ENCODE assay signal across 8 cellular contexts in the genomic region with DNA sequence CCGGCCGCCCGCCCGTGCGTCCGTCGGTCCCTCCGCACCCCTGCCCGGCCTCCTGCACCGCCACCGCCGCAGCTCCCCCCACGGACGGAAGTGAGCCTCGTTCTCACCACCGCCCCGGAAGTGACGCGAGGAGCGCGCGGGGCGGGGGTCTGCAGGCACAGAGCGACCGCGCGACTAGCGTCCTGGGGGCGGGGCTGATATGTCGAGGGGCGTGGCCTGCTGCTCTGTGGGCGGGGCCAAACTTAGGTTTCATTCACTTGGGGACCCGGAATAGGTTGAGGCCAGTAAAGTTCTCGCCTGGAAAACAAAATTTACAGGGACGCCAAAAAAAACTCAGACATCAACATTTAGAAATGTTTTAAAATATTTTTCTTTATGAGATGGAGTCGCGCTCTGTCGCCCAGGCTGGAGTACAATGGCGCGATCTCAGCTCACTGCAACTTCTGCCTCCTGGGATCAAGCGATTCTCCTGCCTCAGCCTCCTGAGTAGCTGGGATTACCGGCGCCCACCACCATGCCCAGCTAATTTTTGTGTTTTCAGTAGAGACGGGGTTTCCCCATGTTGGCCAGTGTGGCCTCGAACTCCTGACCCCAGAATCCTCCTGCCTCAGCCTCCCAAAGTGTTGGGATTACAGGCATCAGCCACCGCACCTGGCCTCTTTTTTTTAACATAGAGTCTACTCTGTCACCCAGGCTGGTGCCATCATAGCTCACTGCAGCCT. TPM values are rescaled to one million over a fixed set of nuclear protein-coding genes. Genes with fewer than 3 reads are reported as not detected.
DNase-seq lines count a peak whose midpoint lies in the region; ATAC-seq and TF ChIP-seq lines count a peak whose summit lies in the region.
"Not testable (repeated sequence)": the region's sequence is repeated elsewhere in the genome, so short reads cannot be mapped to it uniquely, and the experiment has no call there.

ABHD17A (minus strand) TSS at position 99 of the 722 bp plus-strand sequence. CDS start 3,930 bp downstream, outside the sequence.

- H3K4me3 Mint-ChIP-seq in activated naive CD4-positive, alpha-beta T cell treated with anti-CD3 and anti-CD28 coated beads for 36 hours: peak within 1 kb of the TSS; percentile 96

- peak; percentile 92 for ATAC-seq in HCT116
- ATAC-seq in SK-N-SH treated with all-trans-retinoic acid at 6 μM for 48 hours: peak; percentile 86
- ATAC-seq in stimulated activated naive CD8-positive, alpha-beta T cell treated with anti-CD3 and anti-CD28 coated beads, Interleukin-15, Interleukin-2, amounts not matched to agents 100 U/mL and 50 U/mL, for 24 hours: peak; percentile 82

- not testable (repeated sequence) for H3K9me3 ChIP-seq in HCT116 (ENCODE audit: control insufficient read depth in 1 of 2, insufficient read depth in 1 of 2, low read depth in 1 of 2, low read length in 2 of 2); neural cell (ENCODE audit: low read length)

- not testable (repeated sequence) for H3K27me3 ChIP-seq in HCT116 (ENCODE audit: insufficient read depth, low read length); neural cell (ENCODE audit: insufficient read depth, low read depth, low read length)

- H3K9me3 Mint-ChIP-seq in activated naive CD4-positive, alpha-beta T cell treated with anti-CD3 and anti-CD28 coated beads for 36 hours: not testable (repeated sequence)

- peaks cover 40% of the 10 kb centered on the region for H3K79me2 ChIP-seq in HCT116 (ENCODE audit: insufficient read depth, low read length)
- H3K79me2 ChIP-seq in neural cell (replicated peaks; ENCODE audit: insufficient read depth, low read length): peaks cover 27% of the 10 kb centered on the region

- not testable (repeated sequence) for H3K36me3 ChIP-seq in HCT116 (ENCODE audit: control insufficient read depth in 1 of 2, insufficient read depth in 2 of 2, low read length in 2 of 2); neural cell (ENCODE audit: insufficient read depth, low read length)

- not testable (repeated sequence) for H3K9me2 ChIP-seq in HCT116 (ENCODE audit: insufficient read depth); neural cell (ENCODE audit: insufficient read depth, low read length)

- H3K27ac ChIP-seq in HCT116 (ENCODE audit: low read depth, low read length) (peak within 1 kb of the TSS; percentile 49), neural cell (ENCODE audit: low read length) (peak within 1 kb of the TSS; percentile 61)

- H3K4me3 ChIP-seq in HCT116 (replicated peaks in 1 of 2; ENCODE audit: low read depth in 1 of 2, low read length in 2 of 2) (peak within 1 kb of the TSS; percentile 94 to 97), foreskin fibroblast (ENCODE audit: low read depth in 1 of 2, low read length in 2 of 2) (peak within 1 kb of the TSS; percentile 79 to 94), neural cell (ENCODE audit: low read length) (peak within 1 kb of the TSS; percentile 98)

- peaks cover 25% of the 10 kb centered on the region for H3K4me1 Mint-ChIP-seq in activated naive CD4-positive, alpha-beta T cell treated with anti-CD3 and anti-CD28 coated beads for 36 hours (ENCODE audit: low read depth)

- RAD21 ChIA-PET in HCT116 (lab: Charles Lee; ENCODE audit: low non-redundant PET in 1 of 2, low total read pairs in 2 of 2, uncharacterized antibody in 2 of 2, unreplicated experiment in 2 of 2): not testable (repeated sequence)

- H3K4me1 ChIP-seq in HCT116 (ENCODE audit: control insufficient read depth in 1 of 2, insufficient read depth in 2 of 2, low read length in 2 of 2): peaks cover 10 to 30% of the 10 kb centered on the region in 2 experiments; a peak in 3 of 4 replicates

- not testable (repeated sequence) for TF ChIP-seq CTCF in HCT116 (IDR thresholded peaks at IDR 0.05 in 2 of 3, conservative IDR thresholded peaks at IDR 0.05 in 1 of 3; ENCODE audit: borderline replicate concordance in 1 of 3, insufficient read depth in 1 of 3, low read depth in 2 of 3, low read length in 2 of 3); foreskin fibroblast (IDR thresholded peaks at IDR 0.05; ENCODE audit: low read depth, low read length); neural cell (IDR thresholded peaks at IDR 0.05; ENCODE audit: poor library complexity, severe bottlenecking)

- H3K36me3 Mint-ChIP-seq in activated naive CD4-positive, alpha-beta T cell treated with anti-CD3 and anti-CD28 coated beads for 36 hours (ENCODE audit: low read depth): not testable (repeated sequence)

- H3K4me2 ChIP-seq in HCT116 (ENCODE audit: low read length) (peak within 1 kb of the TSS; percentile 94), neural cell (ENCODE audit: low read length) (peak within 1 kb of the TSS; percentile 83)

- not testable (repeated sequence) for H2AFZ ChIP-seq in HCT116 (ENCODE audit: low read depth, low read length, poor library complexity, severe bottlenecking); neural cell (ENCODE audit: low read depth, low read length)

- not testable (repeated sequence) for H3K27me3 Mint-ChIP-seq in activated naive CD4-positive, alpha-beta T cell treated with anti-CD3 and anti-CD28 coated beads for 36 hours (ENCODE audit: low read depth)

- H3F3A ChIP-seq in neural cell (ENCODE audit: insufficient read depth, low read length, poor library complexity, severe bottlenecking): not testable (repeated sequence)

- intact Hi-C loops in HCT116 (cut with micrococcal nuclease): not testable (repeated sequence)
- intact Hi-C loops in activated naive CD4-positive, alpha-beta T cell treated with anti-CD3 and anti-CD28 coated beads for 36 hours (cut with micrococcal nuclease): loop anchor here (1.0 kb wide), 2 partner anchors 10 to 21 kb away; no protein-coding TSS in a partner anchor

- TF ChIP-seq POLR2A in HCT116 (IDR thresholded peaks at IDR 0.05; ENCODE audit: borderline replicate concordance, extremely low read depth, insufficient read depth, insufficient read length): not testable (repeated sequence)

- DNase-seq in Daoy (ENCODE audit: low read depth): peak; percentile 97
- DNase-seq in HCT116 (ENCODE audit: low read depth, low spot score): peak; percentile 73
- DNase-seq in NCI-H1092 (lab: John Stamatoyannopoulos, UW): peak; percentile 87
- DNase-seq in activated naive CD4-positive, alpha-beta T cell treated with anti-CD3 and anti-CD28 coated beads for 36 hours: peak; percentile 96
- peak; percentile 91 to 97 for DNase-seq in foreskin fibroblast
- peak; percentile 97 for DNase-seq in stimulated activated naive CD8-positive, alpha-beta T cell treated with anti-CD3 and anti-CD28 coated beads, Interleukin-15, Interleukin-2, amounts not matched to agents 100 U/mL and 50 U/mL, for 24 hours

- CTCF ChIA-PET in HCT116 (lab: Charles Lee): interaction anchor here (0.6 to 1.1 kb wide), 2 partner anchors 21 to 98 kb away, joined by 4 to 5 read pairs; no protein-coding TSS in a partner anchor
- CTCF ChIA-PET in activated naive CD4-positive, alpha-beta T cell treated with anti-CD3 and anti-CD28 coated beads for 36 hours (lab: Charles Lee): interaction anchor here (0.7 to 2.2 kb wide), 3 partner anchors 12 to 38 kb away, joined by 3 to 5 read pairs (median 4); no protein-coding TSS in a partner anchor

- not testable (repeated sequence) for H4K20me1 ChIP-seq in HCT116 (ENCODE audit: insufficient read depth); neural cell (ENCODE audit: insufficient read depth)

- peak within 1 kb of the TSS; percentile 94 for H3K9ac ChIP-seq in HCT116 (ENCODE audit: low read length)
- peak within 1 kb of the TSS; percentile 88 for H3K9ac ChIP-seq in neural cell (ENCODE audit: low read length)

- H3K27ac Mint-ChIP-seq in activated naive CD4-positive, alpha-beta T cell treated with anti-CD3 and anti-CD28 coated beads for 36 hours: peak within 1 kb of the TSS; percentile 95

- not testable (repeated sequence) for TF ChIP-seq RAD21 in HCT116 (IDR thresholded peaks at IDR 0.05; ENCODE audit: low read depth); neural cell (conservative IDR thresholded peaks at IDR 0.05)

- POLR2A ChIA-PET in HCT116 (lab: Charles Lee): not testable (repeated sequence)

- TF ChIP-seq EP300 in neural cell (conservative IDR thresholded peaks at IDR 0.05; ENCODE audit: poor library complexity, severe bottlenecking): not testable (repeated sequence)

- not testable (repeated sequence) for BruUV-seq in HCT116 (replicated peaks; lab: Mats Ljungman, UMichigan)

TF ChIP-seq in HCT116, 20 proteins besides CTCF, POLR2A, EP300 and RAD21:
- TF ChIP-seq MAX (IDR thresholded peaks at IDR 0.05): peak; percentile 31; the same call in 1 of the 2 replicates
- peak; percentile 20; the same call in 1 of the 2 replicates for TF ChIP-seq ZFX (IDR thresholded peaks at IDR 0.05)
- peak; percentile 61 for TF ChIP-seq SP1 (IDR thresholded peaks at IDR 0.05; ENCODE audit: low read depth)
- peak; percentile 70 for TF ChIP-seq POLR2AphosphoS5 (IDR thresholded peaks at IDR 0.05; ENCODE audit: low read depth, low read length)
TF ChIP-seq in HCT116: peak in this region for 4; not testable (repeated sequence) for 16.

TF ChIP-seq in neural cell, 6 proteins besides CTCF, POLR2A, EP300 and RAD21:
- peak; percentile 83 for TF ChIP-seq POLR2AphosphoS5 (IDR thresholded peaks at IDR 0.05)
- TF ChIP-seq TAF1 (IDR thresholded peaks at IDR 0.05; ENCODE audit: low read depth): peak; percentile 52

RNA-seq across cellular contexts. Expression of gene ABHD17A, which starts in this region (rescaled TPM):
- 66.9 and 76.5 TPM in 2 replicates for total RNA-seq in Daoy (2014; rRNA removed; shearing (Covaris generic))
- 68.2 TPM for total RNA-seq in HCT116 (2021; ENCODE audit: unreplicated experiment)
- polyA plus RNA-seq in HCT116 (2012): 39.6 and 42.3 TPM in 2 replicates
- 10 to 100 TPM; 79.3 to 79.9 TPM for total RNA-seq in activated naive CD4-positive, alpha-beta T cell treated with anti-CD3 and anti-CD28 coated beads for 36 hours
- 116 and 140 TPM in 2 replicates for polyA plus RNA-seq in neural cell
- polyA minus RNA-seq in neural cell: 49.9 and 68.2 TPM in 2 replicates

Comparison
In these comparisons a context has a peak if more than half of its experiments do, and no peak if none do; other contexts are left out.
1. Peak in every context shown above with its lines: DNase-seq, ATAC-seq, H3K4me3 ChIP-seq and H3K27ac ChIP-seq.